Comparison of ENCODE assay signal across 21 cellular contexts in genomic region chr4:15797320-15797719, GRCh38. TPM values are rescaled to one million over a fixed set of nuclear protein-coding genes. Genes with fewer than 3 reads are reported as not detected.
"Had no signal": no experiment of that assay in that cellular context is flagged by ENCODE, and none has a peak within 500 bp of the region (broad histone marks: within the 10 kb centered on the region; RNA-seq: fewer than 3 reads in every experiment).

No MANE protein-coding gene starts in this region.

- H3K36me3 ChIP-seq: spleen, stomach, thoracic aorta, transverse colon had no signal

- ATAC-seq: effector memory CD8-positive, alpha-beta T cell; left colon; left ventricle myocardium superior; naive thymus-derived CD4-positive, alpha-beta T cell; sciatic nerve; stimulated activated naive B cell treated with anti-CD40 and anti-IgM and Interleukin-4, amounts not matched to agents 10 μg/mL and 1 μg/mL and 100 μg/mL, for 72 hours had no signal

- H3K9me3 ChIP-seq: spleen, stomach, thoracic aorta had no signal

- DNase-seq: effector memory CD8-positive, alpha-beta T cell; foreskin melanocyte; head of caudate nucleus; hippocampal formation; left colon; left ventricle myocardium superior; mesendoderm; naive thymus-derived CD4-positive, alpha-beta T cell; posterior cingulate gyrus; spleen; stimulated activated CD4-positive, alpha-beta T cell treated with anti-CD3 and anti-CD28 coated beads, Interleukin-15, amount 100 ng/mL, for 24 hours; stimulated activated CD4-positive, alpha-beta T cell treated with anti-CD3 and anti-CD28 coated beads, Interleukin-1b, Interleukin-23, amount 100 ng/mL, for 48 hours; stimulated activated CD4-positive, alpha-beta T cell treated with anti-CD3 and anti-CD28 coated beads, Interleukin-4, amount 100 ng/mL, for 4 hours; stimulated activated naive B cell treated with anti-CD40 and anti-IgM and Interleukin-4, amounts not matched to agents 10 μg/mL and 1 μg/mL and 100 μg/mL, for 72 hours; stomach; substantia nigra; transverse colon had no signal

- H3K27ac ChIP-seq: spleen, stomach, thoracic aorta, transverse colon had no signal

- H3K4me1 ChIP-seq: stomach, transverse colon had no signal

- H3K4me3 ChIP-seq: lung, spleen, stomach, thoracic aorta, transverse colon had no signal

- H3K27me3 ChIP-seq: spleen, stomach, transverse colon had no signal

RNA-seq across cellular contexts. Expression of gene CD38, which starts 19.2 kb away (rescaled TPM):
- total RNA-seq: epithelial cell of proximal tubule had no signal
